ENCODE assay signal across 18 cellular contexts in genomic region chr5:108634951-108635288, GRCh38.
A peak's percentile ranks its signal among the peaks of the same experiment; 100 is the strongest.
DNase-seq lines count a peak whose midpoint lies in the region; ATAC-seq and TF ChIP-seq lines count a peak whose summit lies in the region.
"Had no signal": no experiment of that assay in that cellular context is flagged by ENCODE, and none has a peak within 500 bp of the region (broad histone marks: within the 10 kb centered on the region; RNA-seq: fewer than 3 reads in every experiment).

No MANE protein-coding gene starts in this region.

- ATAC-seq in GM19025 (IDR thresholded peaks at IDR 0.05; ENCODE audit: low read depth, unreplicated experiment) (peak; percentile 68), HG02571 (IDR thresholded peaks at IDR 0.05; ENCODE audit: unreplicated experiment) (peak; percentile 69), HG03342 (IDR thresholded peaks at IDR 0.05; ENCODE audit: unreplicated experiment) (peak; percentile 78), sciatic nerve (no peak), HG03045 (IDR thresholded peaks at IDR 0.05; ENCODE audit: unreplicated experiment) (no peak)
- ATAC-seq: activated T-helper 17 cell treated with anti-CD3 and anti-CD28 coated beads, Interleukin-2, amount 50 U/mL, for 72 hours; body of pancreas had no signal

- intact Hi-C loops in sciatic nerve (cut with DNase I): no loop called here

- POLR2A ChIA-PET in GM10248 (lab: Yijun Ruan, JAX): no interaction called here

- no peak for TF ChIP-seq CTCF in GM10248 (IDR thresholded peaks at IDR 0.05; ENCODE audit: control extremely low read depth, extremely low read depth, low read depth, missing control alignments)

- DNase-seq in GM10248 (ENCODE audit: extremely low spot score) (peak; percentile 35), sciatic nerve (ENCODE audit: low spot score) (no peak), germinal center (ENCODE audit: low spot score) (no peak), NCI-H1105 (lab: John Stamatoyannopoulos, UW) (no peak)
- DNase-seq: activated CD4-positive, alpha-beta T cell treated with anti-CD3 and anti-CD28 coated beads, Interleukin-2, amount 50 U/mL, for 1 hour; body of pancreas; COR-L47; islet precursor cell; Karpas-422; NCI-H146; NCI-H526 treated with DMSO at 0.1 percent for 48 hours; RPMI8226; uterus had no signal

- CTCF ChIA-PET in GM10248 (lab: Yijun Ruan, JAX): interaction anchor here (1.5 to 4.1 kb wide), 2 partner anchors 7 to 694 kb away, joined by 3 to 39 read pairs; no protein-coding TSS in a partner anchor

Comparison
In these comparisons a context has a peak if more than half of its experiments do, and no peak if none do; other contexts are left out.
1. ATAC-seq: peak in GM19025 (single experiment), HG02571 (single experiment) and HG03342 (single experiment); none in sciatic nerve (single experiment) and HG03045 (single experiment).